ENCODE assay signal across 1 cellular context in the genomic region with DNA sequence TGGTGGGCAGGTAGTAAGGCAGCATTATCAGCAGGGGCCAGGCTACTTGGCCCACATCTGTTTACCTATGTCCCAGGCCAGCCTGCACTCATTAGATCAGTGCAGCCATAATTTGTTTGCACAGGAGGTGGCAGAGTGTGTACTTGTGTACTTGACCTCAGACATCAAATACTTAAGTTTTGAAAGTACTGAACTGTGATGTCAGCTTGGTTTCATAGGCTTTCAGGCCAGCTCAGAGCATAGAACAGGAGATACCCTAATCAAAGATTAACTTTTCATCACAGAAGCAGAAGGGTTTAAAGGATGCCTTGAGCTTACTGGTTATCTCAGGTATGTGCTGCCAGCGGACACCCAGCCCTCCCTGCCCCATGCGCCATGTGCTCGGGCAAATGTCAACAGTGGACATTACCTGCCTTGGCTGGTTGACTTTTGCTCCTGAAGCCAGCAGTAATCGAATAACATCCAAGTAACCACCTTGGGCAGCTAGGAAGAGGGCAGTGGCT.
A peak's percentile ranks its signal among the peaks of the same experiment; 100 is the strongest.
TF ChIP-seq lines count a peak whose summit lies in the region.

No MANE protein-coding gene starts in this region.

TF ChIP-seq in K562, 482 proteins besides CTCF, POLR2A, EP300 and RAD21:
- TF ChIP-seq ZC3H4 (CRISPR knock-in tag; IDR thresholded peaks at IDR 0.05; ENCODE audit: borderline replicate concordance) (no peak), CBFA2T2 (conservative IDR thresholded peaks at IDR 0.05) (0 out of 2 replicates have a peak, but pooled peaks have one; percentile 22), CBFA2T3 (IDR thresholded peaks at IDR 0.05) (0 out of 2 replicates have a peak, but pooled peaks have one; percentile 44), TAL1 (IDR thresholded peaks at IDR 0.05) (peak; percentile 22; the same call in 1 of the 2 replicates)
